Comparison of ENCODE assay signal across 1 cellular context in the genomic region with DNA sequence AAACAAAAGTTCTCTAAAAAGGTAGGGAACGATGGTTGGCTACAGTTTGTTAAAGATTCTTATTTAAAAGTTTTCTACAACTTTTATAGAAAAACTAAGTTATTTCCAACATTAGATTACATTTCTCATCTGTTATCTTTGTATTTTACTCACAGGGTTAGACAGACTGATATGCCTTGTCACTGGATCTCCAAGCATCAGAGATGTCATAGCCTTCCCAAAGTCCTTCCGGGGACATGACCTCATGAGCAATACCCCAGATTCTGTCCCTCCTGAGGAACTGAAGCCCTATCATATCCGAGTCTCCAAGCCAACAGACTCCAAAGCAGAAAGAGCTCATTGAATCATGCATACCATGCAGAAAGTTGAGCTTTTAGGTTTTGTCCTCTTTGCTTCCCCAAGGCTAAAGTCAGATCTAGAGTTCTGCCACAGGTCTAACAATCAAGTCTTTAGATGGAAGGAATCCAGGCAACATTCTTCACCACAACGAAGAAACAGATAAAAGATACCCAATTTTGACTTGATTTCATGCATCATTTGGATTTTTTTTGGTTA.
TF ChIP-seq lines count a peak whose summit lies in the region.

No MANE protein-coding gene starts in this region.

TF ChIP-seq in endothelial cell of umbilical vein, 7 proteins besides CTCF, POLR2A, EP300 and RAD21:
- TF ChIP-seq GATA2 (IDR thresholded peaks at IDR 0.05; ENCODE audit: insufficient read depth, insufficient read length, low read depth, low read length) (no peak), POLR2AphosphoS5 (IDR thresholded peaks at IDR 0.05; ENCODE audit: insufficient read depth, low read depth, low read length) (peak; percentile 16)
